ENCODE assay signal across 21 cellular contexts in genomic region chr1:56137090-56137489, GRCh38.
A peak's percentile ranks its signal among the peaks of the same experiment; 100 is the strongest.
DNase-seq lines count a peak whose midpoint lies in the region; TF ChIP-seq lines count a peak whose summit lies in the region.
"Had no signal": no experiment of that assay in that cellular context is flagged by ENCODE, and none has a peak within 500 bp of the region (broad histone marks: within the 10 kb centered on the region; RNA-seq: fewer than 3 reads in every experiment).

No MANE protein-coding gene starts in this region.

- POLR2A ChIA-PET in MCF 10A (lab: Yijun Ruan, JAX) = interaction anchor here (1.2 kb wide), 1 partner anchor 12 kb away, joined by 4 read pairs; no protein-coding TSS in a partner anchor

- no peaks in the 10 kb centered on the region for H3K36me3 Mint-ChIP-seq in MCF 10A (ENCODE audit: insufficient read depth, unreplicated experiment)
- H3K36me3 Mint-ChIP-seq in activated CD4-positive, alpha-beta T cell treated with anti-CD3 and anti-CD28 coated beads, Interleukin-2, amount 10 ng/mL, durations not matched to agents 24 days and 14 days (ENCODE audit: low read depth) = no peaks in the 10 kb centered on the region
- H3K36me3 Mint-ChIP-seq: CD8-positive, alpha-beta T cell had no signal

- dilution Hi-C loops in mammary epithelial cell (cut with HindIII; ENCODE audit: low sequenced_read_pairs) = no loop called here

- no peaks in the 10 kb centered on the region for H3K27me3 Mint-ChIP-seq in MCF 10A (ENCODE audit: insufficient read depth, unreplicated experiment)
- no peaks in the 10 kb centered on the region for H3K27me3 Mint-ChIP-seq in activated CD4-positive, alpha-beta T cell treated with anti-CD3 and anti-CD28 coated beads, Interleukin-2, amount 10 ng/mL, durations not matched to agents 24 days and 14 days

- H4K20me1 ChIP-seq in mammary epithelial cell (ENCODE audit: insufficient read depth, low read length) = no peaks in the 10 kb centered on the region

- H3K23ac ChIP-seq in mesenchymal stem cell (ENCODE audit: low read length in 2 of 2) = no peak overlapping the region

- H3K9me3 ChIP-seq in mammary epithelial cell (replicated peaks; ENCODE audit: insufficient read depth, low read length) (no peaks in the 10 kb centered on the region), mesenchymal stem cell (ENCODE audit: control insufficient read depth, low read length) (no peaks in the 10 kb centered on the region)

- peak overlapping the region; percentile 37 for H2BK120ac ChIP-seq in mesenchymal stem cell (ENCODE audit: low read depth, low read length)

- intact Hi-C loops in MCF 10A (cut with micrococcal nuclease) = no loop called here
- intact Hi-C loops in mammary epithelial cell (cut with micrococcal nuclease) = no loop called here
- intact Hi-C loops in activated CD4-positive, alpha-beta T cell treated with anti-CD3 and anti-CD28 coated beads, Interleukin-2, amount 10 ng/mL, durations not matched to agents 24 days and 14 days (cut with micrococcal nuclease) = no loop called here

- H2BK5ac ChIP-seq in mesenchymal stem cell (ENCODE audit: low read depth, low read length, poor library complexity, severe bottlenecking) = no peak overlapping the region

- in situ Hi-C loops in mammary epithelial cell (cut with MboI; ENCODE audit: low sequenced_read_pairs in 2 of 2) = no loop called here

- H2AK5ac ChIP-seq in mesenchymal stem cell (ENCODE audit: low read length, severe bottlenecking) = no peak overlapping the region

- H3K4me1 Mint-ChIP-seq in MCF 10A (ENCODE audit: insufficient read depth, unreplicated experiment) = peaks cover 32% of the 10 kb centered on the region
- H3K4me1 Mint-ChIP-seq in activated CD4-positive, alpha-beta T cell treated with anti-CD3 and anti-CD28 coated beads, Interleukin-2, amount 10 ng/mL, durations not matched to agents 24 days and 14 days = no peaks in the 10 kb centered on the region

- H3K36me3 ChIP-seq in mammary epithelial cell (ENCODE audit: insufficient read depth, low read length) (no peaks in the 10 kb centered on the region), mesenchymal stem cell (ENCODE audit: control insufficient read depth in 1 of 2, insufficient read depth in 2 of 2, low read depth in 1 of 2, low read length in 2 of 2) (no peaks in the 10 kb centered on the region)

- H3K27me3 ChIP-seq in mammary epithelial cell (ENCODE audit: insufficient read depth, low read length) = no peaks in the 10 kb centered on the region
- H3K27me3 ChIP-seq in mesenchymal stem cell (ENCODE audit: control insufficient read depth in 1 of 2, insufficient read depth in 1 of 2, low read length in 2 of 2) = no peaks in the 10 kb centered on the region

- H2BK12ac ChIP-seq in mesenchymal stem cell (ENCODE audit: low read length in 2 of 2) = no peak overlapping the region

- DNase-seq in MCF 10A (ENCODE audit: unreplicated experiment) (no peak), mammary epithelial cell (no peak), amniotic stem cell (lab: John Stamatoyannopoulos, UW) (peak; percentile 52), mesenchymal stem cell (no peak), SIG-M5 treated with dmso at 0.1 percent for 504 hours (lab: John Stamatoyannopoulos, UW; ENCODE audit: unreplicated experiment) (no peak), NCI-H128 (lab: John Stamatoyannopoulos, UW; ENCODE audit: unreplicated experiment) (no peak), DMS 273 treated with DMSO at 0.1 percent for 48 hours (lab: John Stamatoyannopoulos, UW) (no peak)
- no peak for DNase-seq in activated CD4-positive, alpha-beta T cell treated with anti-CD3 and anti-CD28 coated beads, Interleukin-2, amount 10 ng/mL, durations not matched to agents 24 days and 14 days
- DNase-seq: AML-193; C1 segment of cervical spinal cord; CD8-positive, alpha-beta T cell; H7; NCI-H1105; NCI-H2029 treated with DMSO at 0.1 percent for 48 hours; NCI-H2171; NCI-H345; NCI-H524 treated with DMSO at 0.1 percent for 48 hours; NCI-H82; SIG-M5 had no signal

- H3K4me1 ChIP-seq in mammary epithelial cell (ENCODE audit: insufficient read depth, low read length) (no peaks in the 10 kb centered on the region), mesenchymal stem cell (ENCODE audit: control insufficient read depth, insufficient read depth, low read depth, low read length) (peaks cover 1% of the 10 kb centered on the region)

- TF ChIP-seq CTCF in MCF 10A (IDR thresholded peaks at IDR 0.05; ENCODE audit: unreplicated experiment) (no peak), mammary epithelial cell (conservative IDR thresholded peaks at IDR 0.05 in 1 of 2, IDR thresholded peaks at IDR 0.05 in 1 of 2; ENCODE audit: extremely low read depth in 1 of 2, insufficient read depth in 1 of 2, low read depth in 1 of 2, low read length in 2 of 2) (no peak)

- no peaks in the 10 kb centered on the region for H3K79me2 ChIP-seq in mammary epithelial cell (ENCODE audit: insufficient read depth, low read length)

- no peaks in the 10 kb centered on the region for H3K9me3 Mint-ChIP-seq in MCF 10A (ENCODE audit: unreplicated experiment)
- H3K9me3 Mint-ChIP-seq in activated CD4-positive, alpha-beta T cell treated with anti-CD3 and anti-CD28 coated beads, Interleukin-2, amount 10 ng/mL, durations not matched to agents 24 days and 14 days = no peaks in the 10 kb centered on the region
- H3K9me3 Mint-ChIP-seq: CD8-positive, alpha-beta T cell had no signal

- H3K4me2 ChIP-seq in mammary epithelial cell (ENCODE audit: insufficient read depth, low read depth, low read length) (no peak overlapping the region), mesenchymal stem cell (ENCODE audit: low read length, poor library complexity, severe bottlenecking) (no peak overlapping the region)
- H3K4me2 ChIP-seq: KMS-11 had no signal

- peak overlapping the region; percentile 96 for H3K27ac Mint-ChIP-seq in MCF 10A (ENCODE audit: low read depth, unreplicated experiment)
- no peak overlapping the region for H3K27ac Mint-ChIP-seq in activated CD4-positive, alpha-beta T cell treated with anti-CD3 and anti-CD28 coated beads, Interleukin-2, amount 10 ng/mL, durations not matched to agents 24 days and 14 days
- H3K27ac Mint-ChIP-seq: CD8-positive, alpha-beta T cell had no signal

- no peak overlapping the region for H4K8ac ChIP-seq in mesenchymal stem cell (ENCODE audit: low read length)

- H3K9ac ChIP-seq in mammary epithelial cell (ENCODE audit: insufficient read depth, low read length) = no peak overlapping the region
- H3K9ac ChIP-seq in mesenchymal stem cell (ENCODE audit: low read length) = no peak overlapping the region
- H3K9ac ChIP-seq: KMS-11 had no signal

- CTCF ChIA-PET in MCF 10A (lab: Yijun Ruan, JAX) (interaction anchor here (0.6 kb wide), 1 partner anchor 694 kb away, joined by 3 read pairs; no protein-coding TSS in a partner anchor), mammary epithelial cell (lab: Charles Lee; ENCODE audit: low non-redundant PET) (no interaction called here)

- H3K4ac ChIP-seq in mesenchymal stem cell (ENCODE audit: low read depth in 1 of 2, low read length in 2 of 2) = no peak overlapping the region

- WGBS in mammary epithelial cell (ENCODE audit: low coverage, missing lambda C conversion rate) = 75% methylated on average over 4 of the region's 4 CpGs
- 83% methylated on average over 4 of the region's 4 CpGs for WGBS in mesenchymal stem cell

- H3K79me1 ChIP-seq in mesenchymal stem cell (replicated peaks; ENCODE audit: low read length, poor library complexity, severe bottlenecking) = no peaks in the 10 kb centered on the region

- BruUV-seq in MCF 10A (replicated peaks; lab: Mats Ljungman, UMichigan) (no TSS peak), mammary epithelial cell (replicated peaks; lab: Mats Ljungman, UMichigan) (no TSS peak)

- no peak overlapping the region for H3K4me3 Mint-ChIP-seq in MCF 10A (ENCODE audit: unreplicated experiment)
- H3K4me3 Mint-ChIP-seq in activated CD4-positive, alpha-beta T cell treated with anti-CD3 and anti-CD28 coated beads, Interleukin-2, amount 10 ng/mL, durations not matched to agents 24 days and 14 days = no peak overlapping the region
- H3K4me3 Mint-ChIP-seq: CD8-positive, alpha-beta T cell had no signal

- H3K27ac ChIP-seq in mammary epithelial cell (ENCODE audit: insufficient read depth, low read depth, low read length) (no peak overlapping the region), mesenchymal stem cell (ENCODE audit: low read length, poor library complexity, severe bottlenecking) (no peak overlapping the region)
- H3K27ac ChIP-seq: 22Rv1, KMS-11 had no signal

- no peak overlapping the region for H4K91ac ChIP-seq in mesenchymal stem cell (ENCODE audit: low read length)

- H3K4me3 ChIP-seq in mammary epithelial cell (replicated peaks in 1 of 3; ENCODE audit: insufficient read depth in 1 of 3, low read depth in 2 of 3, low read length in 3 of 3) = no peak overlapping the region
- H3K4me3 ChIP-seq in mesenchymal stem cell (ENCODE audit: insufficient read depth in 1 of 2, low read depth in 1 of 2, low read length in 2 of 2) = no peak overlapping the region

- peak overlapping the region in 1 of 2 experiments; percentile 23 for H3K14ac ChIP-seq in mesenchymal stem cell (ENCODE audit: low read length in 2 of 2)

- H3K18ac ChIP-seq in mesenchymal stem cell (ENCODE audit: low read depth in 1 of 2, low read length in 2 of 2) = no peak overlapping the region

- H2AFZ ChIP-seq in mammary epithelial cell (ENCODE audit: low read depth, low read length) (no peak overlapping the region), mesenchymal stem cell (ENCODE audit: low read depth, low read length) (no peak overlapping the region)

- H2BK15ac ChIP-seq in mesenchymal stem cell (ENCODE audit: low read depth, poor library complexity, severe bottlenecking) = no peak overlapping the region
